In genomic region chr18:79678665-79679551, GRCh38 we compare ENCODE assay signal across 1 cellular context.
TF ChIP-seq lines count a peak whose summit lies in the region.

No MANE protein-coding gene starts in this region.

TF ChIP-seq in GM12878, 131 proteins besides CTCF, POLR2A, EP300 and RAD21 (continued from another document and continues in another):
- TF ChIP-seq BCL3 (IDR thresholded peaks at IDR 0.05; ENCODE audit: borderline replicate concordance, insufficient read depth, low read depth, low read length, poor library complexity, severe bottlenecking): peak; percentile 29
- TF ChIP-seq PAX5 (IDR thresholded peaks at IDR 0.05; ENCODE audit: borderline replicate concordance, low read depth, low read length): peak; percentile 26; the same call in 1 of the 2 replicates
- TF ChIP-seq BCLAF1 (IDR thresholded peaks at IDR 0.05): no peak
- TF ChIP-seq JUND (IDR thresholded peaks at IDR 0.05; ENCODE audit: low read depth, low read length): no peak
- TF ChIP-seq BHLHE40 (IDR thresholded peaks at IDR 0.05; ENCODE audit: borderline replicate concordance in 1 of 2, low read depth in 2 of 2, low read length in 1 of 2): peak; percentile 36 to 82; a peak in 2 of 4 replicates
- TF ChIP-seq ATF7 (IDR thresholded peaks at IDR 0.05; ENCODE audit: low read depth): no peak
- TF ChIP-seq MEF2A (IDR thresholded peaks at IDR 0.05; ENCODE audit: insufficient read depth, low read depth, low read length): 0 out of 2 replicates have a peak, but pooled peaks have one; percentile 52
- TF ChIP-seq ATF3 (IDR thresholded peaks at IDR 0.05; ENCODE audit: borderline replicate concordance, extremely low read depth, low read depth, low read length): peak; percentile 63
- peak; percentile 47; the same call in 1 of the 2 replicates for TF ChIP-seq SMARCA5 (IDR thresholded peaks at IDR 0.05)
- no peak for TF ChIP-seq NFYA (IDR thresholded peaks at IDR 0.05; ENCODE audit: borderline replicate concordance, low read depth, low read length)
- TF ChIP-seq PRDM15 (CRISPR knock-in tag; IDR thresholded peaks at IDR 0.05): no peak
- TF ChIP-seq WRNIP1 (IDR thresholded peaks at IDR 0.05; ENCODE audit: borderline replicate concordance, low read depth, low read length): no peak
- no peak for TF ChIP-seq SUZ12 (IDR thresholded peaks at IDR 0.05; ENCODE audit: unreplicated experiment)
- TF ChIP-seq IRF5 (IDR thresholded peaks at IDR 0.05; ENCODE audit: borderline replicate concordance): no peak
- TF ChIP-seq SP1 (IDR thresholded peaks at IDR 0.05; ENCODE audit: low read depth, low read length): peak; percentile 65
- no peak for TF ChIP-seq HSF1 (IDR thresholded peaks at IDR 0.05; ENCODE audit: low read depth, low read length)
- TF ChIP-seq ZNF622 (IDR thresholded peaks at IDR 0.05): no peak
- TF ChIP-seq PAX8 (IDR thresholded peaks at IDR 0.05): 0 out of 2 replicates have a peak, but pooled peaks have one; percentile 48
- TF ChIP-seq MTA3 (IDR thresholded peaks at IDR 0.05; ENCODE audit: borderline replicate concordance, low read length): no peak
- TF ChIP-seq NRF1 (conservative IDR thresholded peaks at IDR 0.05; ENCODE audit: low read depth, low read length): 0 out of 2 replicates have a peak, but pooled peaks have one; percentile 33
- no peak for TF ChIP-seq E2F8 (IDR thresholded peaks at IDR 0.05; ENCODE audit: low read depth, partially characterized antibody)
- TF ChIP-seq ASH2L (IDR thresholded peaks at IDR 0.05; ENCODE audit: borderline replicate concordance, low read depth): no peak; the same call in 1 of the 2 replicates
- peak; percentile 20 for TF ChIP-seq E4F1 (IDR thresholded peaks at IDR 0.05; ENCODE audit: borderline replicate concordance, partially characterized antibody)
- no peak for TF ChIP-seq ZBED1 (IDR thresholded peaks at IDR 0.05; ENCODE audit: borderline replicate concordance)
- no peak; a peak in 1 of 4 replicates for TF ChIP-seq ETV6 (conservative IDR thresholded peaks at IDR 0.05 in 1 of 2, IDR thresholded peaks at IDR 0.05 in 1 of 2; ENCODE audit: borderline replicate concordance in 1 of 2, low read depth in 1 of 2)
- peak; percentile 54 for TF ChIP-seq BRCA1 (IDR thresholded peaks at IDR 0.05; ENCODE audit: low read depth, low read length)
- no peak for TF ChIP-seq NFXL1 (IDR thresholded peaks at IDR 0.05; ENCODE audit: borderline replicate concordance)
- no peak; the same call in 1 of the 2 replicates for TF ChIP-seq ESRRA (IDR thresholded peaks at IDR 0.05; ENCODE audit: low read length)
- peak; percentile 38 for TF ChIP-seq MYC (IDR thresholded peaks at IDR 0.05; ENCODE audit: insufficient read depth, insufficient read length, insufficient replicate concordance, low read length, severe bottlenecking)
- no peak for TF ChIP-seq CBX3 (IDR thresholded peaks at IDR 0.05; ENCODE audit: borderline replicate concordance, low read depth)
- TF ChIP-seq CEBPB (IDR thresholded peaks at IDR 0.05; ENCODE audit: borderline replicate concordance in 1 of 2, low read depth in 2 of 2, low read length in 2 of 2): peak in 1 of 2 experiments; percentile 41; a peak in 1 of 4 replicates
- 0 out of 4 replicates have a peak, but pooled peaks of 1 of the 2 experiments have one; percentile 6 for TF ChIP-seq SRF (IDR thresholded peaks at IDR 0.05; ENCODE audit: low read depth in 2 of 2, low read length in 2 of 2)
- peak; percentile 62; the same call in 1 of the 2 replicates for TF ChIP-seq TAF1 (IDR thresholded peaks at IDR 0.05; ENCODE audit: borderline replicate concordance, low read depth, low read length)
- peak; percentile 56; the same call in 1 of the 2 replicates for TF ChIP-seq EED (IDR thresholded peaks at IDR 0.05; ENCODE audit: low read depth)
- no peak for TF ChIP-seq KLF5 (IDR thresholded peaks at IDR 0.05; ENCODE audit: partially characterized antibody)
- TF ChIP-seq CHD4 (IDR thresholded peaks at IDR 0.05): no peak
- TF ChIP-seq CBFB (IDR thresholded peaks at IDR 0.05; ENCODE audit: low read depth): peak; percentile 20
- TF ChIP-seq RBBP5 (conservative IDR thresholded peaks at IDR 0.05): no peak
- peak; percentile 88 for TF ChIP-seq CHD2 (IDR thresholded peaks at IDR 0.05; ENCODE audit: borderline replicate concordance, low read depth, low read length)
- no peak for TF ChIP-seq BMI1 (IDR thresholded peaks at IDR 0.05; ENCODE audit: borderline replicate concordance)
- peak; percentile 15; the same call in 1 of the 2 replicates for TF ChIP-seq MTA2 (IDR thresholded peaks at IDR 0.05; ENCODE audit: low read depth)
- TF ChIP-seq ZNF24 (IDR thresholded peaks at IDR 0.05): no peak
- TF ChIP-seq TBL1XR1 (IDR thresholded peaks at IDR 0.05; ENCODE audit: low read depth, low read length): peak; percentile 46
